In genomic region chr6:27517238-27517637, GRCh38 we compare ENCODE assay signal across 22 cellular contexts.
"Had no signal": no experiment of that assay in that cellular context is flagged by ENCODE, and none has a peak within 500 bp of the region (broad histone marks: within the 10 kb centered on the region; RNA-seq: fewer than 3 reads in every experiment).

No MANE protein-coding gene starts in this region.

- H3K27ac Mint-ChIP-seq: activated CD4-positive, alpha-beta memory T cell treated with anti-CD3 and anti-CD28 coated beads, Interleukin-2, amount 10 ng/mL, durations not matched to agents 7 days and 5 days; activated CD4-positive, alpha-beta T cell treated with anti-CD3 and anti-CD28 coated beads, Interleukin-2, amount 10 ng/mL, durations not matched to agents 7 days and 5 days; activated naive CD4-positive, alpha-beta T cell treated with anti-CD3 and anti-CD28 coated beads for 36 hours; activated T-cell treated with anti-CD3 and anti-CD28 coated beads, Interleukin-2, amount 50 U/mL, for 24 hours had no signal

- H3K27me3 ChIP-seq: ascending aorta had no signal

- DNase-seq: activated CD4-positive, alpha-beta memory T cell treated with anti-CD3 and anti-CD28 coated beads, Interleukin-2, amount 10 ng/mL, durations not matched to agents 7 days and 5 days; activated CD4-positive, alpha-beta T cell treated with anti-CD3 and anti-CD28 coated beads, Interleukin-2, amount 10 ng/mL, durations not matched to agents 7 days and 5 days; activated CD4-positive, CD25-positive, alpha-beta regulatory T cell; activated CD8-positive, alpha-beta memory T cell treated with anti-CD3 and anti-CD28 coated beads, Interleukin-2, amount 50 U/mL, for 48 hours; activated effector memory CD4-positive, alpha-beta T cell treated with anti-CD3 and anti-CD28 coated beads, Interleukin-2, amount 50 U/mL, for 16 hours; activated naive CD4-positive, alpha-beta T cell treated with anti-CD3 and anti-CD28 coated beads for 36 hours; activated T-cell treated with anti-CD3 and anti-CD28 coated beads, Interleukin-2, amount 50 U/mL, for 24 hours; amniotic stem cell; body of pancreas; NCI-H1092; NCI-H1417 treated with DMSO at 0.1 percent for 48 hours; NCI-H1694; NCI-H2029; NCI-H2107; NCI-H345; NCI-H510A; NCI-H526 treated with DMSO at 0.1 percent for 48 hours; NCI-H82; SIG-M5 had no signal

- H3K27ac ChIP-seq: ascending aorta, body of pancreas, KMS-11 had no signal

- H3K4me3 Mint-ChIP-seq: activated CD4-positive, alpha-beta memory T cell treated with anti-CD3 and anti-CD28 coated beads, Interleukin-2, amount 10 ng/mL, durations not matched to agents 7 days and 5 days; activated naive CD4-positive, alpha-beta T cell treated with anti-CD3 and anti-CD28 coated beads for 36 hours; central memory CD8-positive, alpha-beta T cell had no signal

- H3K4me3 ChIP-seq: ascending aorta, body of pancreas had no signal

- ATAC-seq: body of pancreas had no signal

- H3K36me3 ChIP-seq: ascending aorta had no signal

- H3K9me3 ChIP-seq: ascending aorta, body of pancreas had no signal

- H3K9me3 Mint-ChIP-seq: activated CD4-positive, alpha-beta memory T cell treated with anti-CD3 and anti-CD28 coated beads, Interleukin-2, amount 10 ng/mL, durations not matched to agents 7 days and 5 days; activated CD4-positive, alpha-beta T cell treated with anti-CD3 and anti-CD28 coated beads, Interleukin-2, amount 10 ng/mL, durations not matched to agents 7 days and 5 days; activated naive CD4-positive, alpha-beta T cell treated with anti-CD3 and anti-CD28 coated beads for 36 hours; activated T-cell treated with anti-CD3 and anti-CD28 coated beads, Interleukin-2, amount 50 U/mL, for 24 hours; central memory CD8-positive, alpha-beta T cell had no signal

- H3K9ac ChIP-seq: KMS-11 had no signal
